17 cellular contexts compared by ENCODE assay signal in genomic region chr10:3622427-3622826, GRCh38.
A peak's percentile ranks its signal among the peaks of the same experiment; 100 is the strongest.
DNase-seq lines count a peak whose midpoint lies in the region; ATAC-seq and TF ChIP-seq lines count a peak whose summit lies in the region.
"Had no signal": no experiment of that assay in that cellular context is flagged by ENCODE, and none has a peak within 500 bp of the region (broad histone marks: within the 10 kb centered on the region; RNA-seq: fewer than 3 reads in every experiment).

No MANE protein-coding gene starts in this region.

- H3K9me3 ChIP-seq in Panc1 (ENCODE audit: control insufficient read depth, insufficient read depth, low read depth, low read length) (peaks cover 7% of the 10 kb centered on the region; the same call in 1 of the 2 replicates), lower lobe of right lung (no peaks in the 10 kb centered on the region)

- peaks cover 5 to 16% (median 10%) of the 10 kb centered on the region in 7 donors for H3K9me3 Mint-ChIP-seq in CD14-positive monocyte

- POLR2A ChIA-PET in Panc1 (lab: Charles Lee) = no interaction called here

- H3K4me1 ChIP-seq in Panc1 (ENCODE audit: control insufficient read depth, insufficient read depth, low read length) = peaks cover 7% of the 10 kb centered on the region; the same call in 1 of the 2 replicates
- peaks cover 4% of the 10 kb centered on the region for H3K4me1 ChIP-seq in lower lobe of right lung
- H3K4me1 ChIP-seq: A549 had no signal

- no peak overlapping the region for H3K4me3 ChIP-seq in GM12864 (ENCODE audit: low read depth, low read length)
- no peak overlapping the region for H3K4me3 ChIP-seq in Panc1 (ENCODE audit: low read depth in 2 of 2, low read length in 2 of 2)
- no peak overlapping the region for H3K4me3 ChIP-seq in lower lobe of right lung
- H3K4me3 ChIP-seq: A549 had no signal

- no TSS peak for BruUV-seq in Panc1 (replicated peaks; lab: Mats Ljungman, UMichigan)

- intact Hi-C loops in Panc1 (cut with micrococcal nuclease; ENCODE audit: unreplicated experiment) (loop anchor here (10.0 kb wide), 1 partner anchor 152 kb away; no protein-coding TSS in a partner anchor), lower lobe of right lung (cut with DNase I) (no loop called here), CD14-positive monocyte (cut with micrococcal nuclease) (no loop called here)

- H3K27ac ChIP-seq in Panc1 (ENCODE audit: low read length) (peak overlapping the region; percentile 93), lower lobe of right lung (no peak overlapping the region)
- H3K27ac ChIP-seq: A549 had no signal

- H3K4me3 Mint-ChIP-seq in CD14-positive monocyte = no peak overlapping the region
- H3K4me3 Mint-ChIP-seq: nephron had no signal

- no peaks in the 10 kb centered on the region for H3K36me3 Mint-ChIP-seq in CD14-positive monocyte

- CTCF ChIA-PET in Panc1 (lab: Charles Lee) = no interaction called here

- DNase-seq in activated CD4-positive, CD25-positive, alpha-beta regulatory T cell treated with anti-CD3 and anti-CD28 coated beads, Interleukin-2, amount 50 U/mL, for 72 hours = no peak
- no peak for DNase-seq in GM12864 (ENCODE audit: low read depth)
- DNase-seq in Panc1 (ENCODE audit: low read depth, low spot score) = no peak
- no peak for DNase-seq in lower lobe of right lung
- no peak for DNase-seq in mesenteric fat pad (ENCODE audit: low spot score)
- DNase-seq in CD14-positive monocyte (ENCODE audit: low spot score) = no peak
- DNase-seq: COR-L47, cortex of kidney, hypothalamus, NCI-H1417, NCI-H510A, RPMI8226 had no signal

- H3K36me3 ChIP-seq in Panc1 (ENCODE audit: control insufficient read depth, insufficient read depth, low read length) (no peaks in the 10 kb centered on the region), lower lobe of right lung (no peaks in the 10 kb centered on the region)

- H3K4me1 Mint-ChIP-seq in CD14-positive monocyte = no peaks in the 10 kb centered on the region

- TF ChIP-seq CTCF in GM12864 (IDR thresholded peaks at IDR 0.05; ENCODE audit: low read depth, low read length, missing control alignments) (peak; percentile 7), Panc1 (IDR thresholded peaks at IDR 0.05) (no peak; the same call in 1 of the 2 replicates), lower lobe of right lung (IDR thresholded peaks at IDR 0.05) (no peak), CD14-positive monocyte (IDR thresholded peaks at IDR 0.05) (no peak)

- no peak overlapping the region for H3K27ac Mint-ChIP-seq in CD14-positive monocyte
- H3K27ac Mint-ChIP-seq: nephron had no signal

- H3K27me3 Mint-ChIP-seq in CD14-positive monocyte (ENCODE audit: low read depth in 3 of 3) = peaks cover 0 to 8% (median 2%) of the 10 kb centered on the region in 3 donors

- in situ Hi-C loops in Panc1 (cut with HindIII; ENCODE audit: low pct_unique_long_range_greater_than_20kb, low sequenced_read_pairs) = no loop called here

- no peaks in the 10 kb centered on the region for H3K27me3 ChIP-seq in Panc1 (ENCODE audit: control insufficient read depth, insufficient read depth, low read length)
- no peaks in the 10 kb centered on the region for H3K27me3 ChIP-seq in lower lobe of right lung (ENCODE audit: low read depth)

- ATAC-seq in activated CD4-positive, CD25-positive, alpha-beta regulatory T cell treated with anti-CD3 and anti-CD28 coated beads, Interleukin-2, amount 50 U/mL, for 24 hours = peak; percentile 87 to 88
- no peak for ATAC-seq in Panc1
- peak; percentile 31 to 38 for ATAC-seq in lower lobe of right lung
- ATAC-seq in HG03565 (IDR thresholded peaks at IDR 0.05; ENCODE audit: unreplicated experiment) = no peak
- ATAC-seq: A549, esophagus mucosa had no signal

Comparison
In these comparisons a context has a peak if more than half of its experiments do, and no peak if none do; other contexts are left out.
1. ATAC-seq: peak in activated CD4-positive, CD25-positive, alpha-beta regulatory T cell treated with anti-CD3 and anti-CD28 coated beads, Interleukin-2, amount 50 U/mL, for 24 hours (2 of 2) and lower lobe of right lung (2 of 2); none in Panc1 (single experiment) and HG03565 (single experiment).